Comparison of ENCODE assay signal across 27 cellular contexts in genomic region chr18:42074704-42075103, GRCh38.
"Had no signal": no experiment of that assay in that cellular context is flagged by ENCODE, and none has a peak within 500 bp of the region (broad histone marks: within the 10 kb centered on the region; RNA-seq: fewer than 3 reads in every experiment).

No MANE protein-coding gene starts in this region.

- ATAC-seq: foreskin keratinocyte; gastroesophageal sphincter; heart right ventricle; left ventricle myocardium superior; lower lobe of right lung; natural killer cell; psoas muscle; right cardiac atrium; stimulated activated naive B cell treated with anti-CD40 and anti-IgM and Interleukin-4, amounts not matched to agents 10 μg/mL and 1 μg/mL and 100 μg/mL, for 72 hours had no signal

- H3K4me1 ChIP-seq: esophagus muscularis mucosa, foreskin keratinocyte, gastroesophageal sphincter, heart right ventricle, lower lobe of right lung, psoas muscle, sigmoid colon, tibial nerve, upper lobe of left lung had no signal

- H3K27me3 Mint-ChIP-seq: stimulated activated naive B cell treated with anti-CD40 and anti-IgM and Interleukin-4, amounts not matched to agents 10 μg/mL and 1 μg/mL and 100 μg/mL, for 72 hours; stimulated activated naive CD8-positive, alpha-beta T cell treated with anti-CD3 and anti-CD28 coated beads, Interleukin-15, Interleukin-2, amounts not matched to agents 100 ng/mL and 50 ng/mL, for 24 hours had no signal

- H3K9me3 Mint-ChIP-seq: natural killer cell; stimulated activated naive B cell treated with anti-CD40 and anti-IgM and Interleukin-4, amounts not matched to agents 10 μg/mL and 1 μg/mL and 100 μg/mL, for 72 hours; stimulated activated naive CD8-positive, alpha-beta T cell treated with anti-CD3 and anti-CD28 coated beads, Interleukin-15, Interleukin-2, amounts not matched to agents 100 ng/mL and 50 ng/mL, for 24 hours had no signal

- H3K4me3 ChIP-seq: coronary artery, esophagus muscularis mucosa, gastroesophageal sphincter, heart right ventricle, lower lobe of right lung, ovary, psoas muscle, sigmoid colon, thoracic aorta, tibial nerve, upper lobe of left lung had no signal

- H3K4me3 Mint-ChIP-seq: natural killer cell; stimulated activated naive B cell treated with anti-CD40 and anti-IgM and Interleukin-4, amounts not matched to agents 10 μg/mL and 1 μg/mL and 100 μg/mL, for 72 hours; stimulated activated naive CD8-positive, alpha-beta T cell treated with anti-CD3 and anti-CD28 coated beads, Interleukin-15, Interleukin-2, amounts not matched to agents 100 ng/mL and 50 ng/mL, for 24 hours had no signal

- H3K27ac Mint-ChIP-seq: stimulated activated naive B cell treated with anti-CD40 and anti-IgM and Interleukin-4, amounts not matched to agents 10 μg/mL and 1 μg/mL and 100 μg/mL, for 72 hours; stimulated activated naive CD8-positive, alpha-beta T cell treated with anti-CD3 and anti-CD28 coated beads, Interleukin-15, Interleukin-2, amounts not matched to agents 100 ng/mL and 50 ng/mL, for 24 hours had no signal

- H3K27ac ChIP-seq: coronary artery, esophagus muscularis mucosa, foreskin keratinocyte, gastroesophageal sphincter, heart right ventricle, lower lobe of right lung, ovary, psoas muscle, sigmoid colon, thoracic aorta, tibial nerve, upper lobe of left lung had no signal

- H3K9me3 ChIP-seq: esophagus muscularis mucosa, gastroesophageal sphincter, heart right ventricle, lower lobe of right lung, ovary, psoas muscle, sigmoid colon, thoracic aorta, tibial nerve, upper lobe of left lung had no signal

- H3K36me3 ChIP-seq: ovary had no signal

- FAIRE-seq: endothelial cell of umbilical vein, urothelium cell line had no signal

- H3K4me1 Mint-ChIP-seq: stimulated activated naive B cell treated with anti-CD40 and anti-IgM and Interleukin-4, amounts not matched to agents 10 μg/mL and 1 μg/mL and 100 μg/mL, for 72 hours had no signal

- DNase-seq: dermis blood vessel endothelial cell; effector memory CD4-positive, alpha-beta T cell; foreskin keratinocyte; heart right ventricle; hippocampal formation; islet precursor cell; left ventricle myocardium superior; lower lobe of right lung; natural killer cell; occipital lobe; ovary; posterior cingulate gyrus; psoas muscle; right cardiac atrium; sigmoid colon; stimulated activated CD4-positive, alpha-beta T cell treated with anti-CD3 and anti-CD28 coated beads, Interleukin-2, amount 100 ng/mL, for 24 hours; stimulated activated CD4-positive, alpha-beta T cell treated with anti-CD3 and anti-CD28 coated beads, Interleukin-4, amount 100 ng/mL, for 24 hours; stimulated activated naive B cell treated with anti-CD40 and anti-IgM and Interleukin-4, amounts not matched to agents 10 μg/mL and 1 μg/mL and 100 μg/mL, for 72 hours; upper lobe of left lung had no signal
